ENCODE assay signal across 1 cellular context in the genomic region with DNA sequence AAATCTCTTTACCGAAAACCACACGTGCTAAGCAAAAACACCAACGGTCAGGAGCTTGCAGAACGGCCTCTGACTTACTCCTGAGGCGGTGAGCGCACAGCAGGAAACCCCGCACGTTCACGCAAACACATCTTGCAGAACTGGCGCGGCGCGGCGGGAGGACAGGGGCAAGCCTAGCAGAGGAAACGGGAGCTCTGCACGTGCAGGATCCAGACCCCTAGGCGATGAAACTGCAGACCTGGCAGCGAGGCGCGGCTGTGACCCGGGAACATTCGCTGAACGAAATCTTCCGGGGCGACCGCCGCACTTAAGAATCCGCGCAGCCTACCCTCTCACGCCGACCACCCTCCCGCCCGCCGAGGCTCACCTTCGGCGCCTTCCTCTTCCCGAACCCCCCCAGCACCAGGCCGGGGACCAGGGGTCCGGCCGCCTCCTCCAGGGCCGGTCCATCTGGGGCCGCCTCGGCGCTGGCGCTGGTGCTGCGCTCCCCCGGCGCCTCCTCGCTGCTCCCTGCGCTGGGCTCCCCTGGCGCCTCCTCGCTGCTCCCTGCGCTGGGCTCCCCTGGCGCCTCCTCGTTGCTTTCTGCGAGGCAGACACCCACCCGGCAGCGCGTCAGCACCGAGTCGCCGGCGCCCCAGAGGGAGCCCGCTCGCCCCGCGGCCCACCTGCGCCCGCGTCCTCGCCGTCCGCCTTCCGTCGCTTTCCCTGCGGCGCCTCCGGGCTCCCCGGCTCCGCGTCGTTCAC.
TF ChIP-seq lines count a peak whose summit lies in the region.

No MANE protein-coding gene starts in this region.

TF ChIP-seq in GM12878, 131 proteins besides CTCF, POLR2A, EP300 and RAD21:
- no peak for TF ChIP-seq E2F4 (IDR thresholded peaks at IDR 0.05; ENCODE audit: low read depth, low read length)
- peak in 1 of 2 experiments; percentile 62; a peak in 2 of 4 replicates for TF ChIP-seq BHLHE40 (IDR thresholded peaks at IDR 0.05; ENCODE audit: borderline replicate concordance in 1 of 2, low read depth in 2 of 2, low read length in 1 of 2)
